ENCODE assay signal across 12 cellular contexts in the genomic region with DNA sequence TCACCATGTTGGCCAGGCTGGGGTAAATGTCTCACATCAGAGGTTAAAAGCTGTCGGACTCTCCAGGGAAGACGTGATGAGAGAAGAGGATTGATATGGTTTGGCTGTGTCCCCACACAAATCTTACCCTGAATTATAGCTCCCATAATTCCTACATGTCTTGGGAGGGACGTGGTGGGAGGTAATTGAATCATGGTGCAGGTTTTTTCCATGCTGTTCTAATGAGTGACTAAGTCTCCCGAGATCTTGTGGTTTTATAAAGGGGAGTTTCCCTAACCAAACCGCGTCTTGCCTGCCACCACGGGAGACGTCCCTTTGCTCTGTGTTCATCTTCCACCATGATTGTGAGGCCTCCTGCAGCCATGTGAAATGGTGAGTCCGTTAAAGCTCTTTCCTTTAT.
DNase-seq lines count a peak whose midpoint lies in the region; ATAC-seq and TF ChIP-seq lines count a peak whose summit lies in the region.
"Had no signal": no experiment of that assay in that cellular context is flagged by ENCODE, and none has a peak within 500 bp of the region (broad histone marks: within the 10 kb centered on the region; RNA-seq: fewer than 3 reads in every experiment).

No MANE protein-coding gene starts in this region.

- no peak overlapping the region for H3K9ac ChIP-seq in Karpas-422 (ENCODE audit: low read length)

- H3K4me3 Mint-ChIP-seq in activated CD8-positive, alpha-beta memory T cell treated with anti-CD3 and anti-CD28 coated beads, Interleukin-2, amount 10 ng/mL, durations not matched to agents 7 days and 5 days = no peak overlapping the region

- no peak overlapping the region for H2AFZ ChIP-seq in Karpas-422 (ENCODE audit: low read length)

- CTCF ChIA-PET in activated CD8-positive, alpha-beta memory T cell treated with anti-CD3 and anti-CD28 coated beads, Interleukin-2, amount 10 ng/mL, durations not matched to agents 7 days and 5 days (lab: Charles Lee) = no interaction called here

- H3K4me1 ChIP-seq in Karpas-422 (ENCODE audit: low read length) = peaks cover 5% of the 10 kb centered on the region; the same call in 1 of the 2 replicates
- H3K4me1 ChIP-seq: right lobe of liver, stomach had no signal

- H3K36me3 ChIP-seq in Karpas-422 (ENCODE audit: insufficient read depth, low read length) = no peaks in the 10 kb centered on the region
- H3K36me3 ChIP-seq: right lobe of liver, stomach had no signal

- H3K9me3 Mint-ChIP-seq in activated CD8-positive, alpha-beta memory T cell treated with anti-CD3 and anti-CD28 coated beads, Interleukin-2, amount 10 ng/mL, durations not matched to agents 7 days and 5 days (ENCODE audit: low read depth) = peaks cover 3% of the 10 kb centered on the region

- no peaks in the 10 kb centered on the region for H3K27me3 Mint-ChIP-seq in activated CD8-positive, alpha-beta memory T cell treated with anti-CD3 and anti-CD28 coated beads, Interleukin-2, amount 10 ng/mL, durations not matched to agents 7 days and 5 days

- TF ChIP-seq CTCF in GM13976 (IDR thresholded peaks at IDR 0.05; ENCODE audit: borderline replicate concordance, control extremely low read depth, extremely low read depth, insufficient read depth, missing control alignments) = no peak

- no peaks in the 10 kb centered on the region for H3K27me3 ChIP-seq in Karpas-422 (ENCODE audit: low read length)
- H3K27me3 ChIP-seq: right lobe of liver, stomach had no signal

- DNase-seq in Daoy (ENCODE audit: low read depth) (peak; percentile 61), H4 (ENCODE audit: low spot score) (peak; percentile 65), iris pigment epithelial cell (ENCODE audit: low read depth) (peak; percentile 10), GM13976 (ENCODE audit: low spot score) (no peak), Karpas-422 (no peak)
- DNase-seq in activated CD8-positive, alpha-beta memory T cell treated with anti-CD3 and anti-CD28 coated beads, Interleukin-2, amount 10 ng/mL, durations not matched to agents 7 days and 5 days = peak; percentile 47
- no peak for DNase-seq in effector CD8-positive, alpha-beta T cell (lab: John Stamatoyannopoulos, UW)
- DNase-seq: DND-41, NCI-H774, right lobe of liver, stomach had no signal

- peaks cover 29% of the 10 kb centered on the region for H3K4me1 Mint-ChIP-seq in activated CD8-positive, alpha-beta memory T cell treated with anti-CD3 and anti-CD28 coated beads, Interleukin-2, amount 10 ng/mL, durations not matched to agents 7 days and 5 days

- H3K9me2 ChIP-seq in Karpas-422 (replicated peaks; ENCODE audit: insufficient read depth, low read length) = no peaks in the 10 kb centered on the region

- H4K20me1 ChIP-seq in Karpas-422 (ENCODE audit: insufficient read depth, low read depth, low read length) = no peaks in the 10 kb centered on the region

- H3K9me3 ChIP-seq in Karpas-422 (ENCODE audit: low read length) = no peaks in the 10 kb centered on the region
- H3K9me3 ChIP-seq: right lobe of liver had no signal

- H3K27ac ChIP-seq in Karpas-422 (ENCODE audit: low read length) = no peak overlapping the region
- H3K27ac ChIP-seq: right lobe of liver, stomach had no signal

- H3K36me3 Mint-ChIP-seq in activated CD8-positive, alpha-beta memory T cell treated with anti-CD3 and anti-CD28 coated beads, Interleukin-2, amount 10 ng/mL, durations not matched to agents 7 days and 5 days = peaks cover 47% of the 10 kb centered on the region

- no peak overlapping the region for H3K4me2 ChIP-seq in Karpas-422 (ENCODE audit: low read depth, low read length, poor library complexity, severe bottlenecking)

- H3K79me2 ChIP-seq in Karpas-422 (ENCODE audit: low read length) = peaks cover 9% of the 10 kb centered on the region

- in situ Hi-C loops in GM13976 (cut with MboI; ENCODE audit: low sequenced_read_pairs, unreplicated experiment) = no loop called here

- no peak overlapping the region for H3K4me3 ChIP-seq in Karpas-422 (ENCODE audit: low read length)
- H3K4me3 ChIP-seq: right lobe of liver, stomach had no signal

- H3K27ac Mint-ChIP-seq in activated CD8-positive, alpha-beta memory T cell treated with anti-CD3 and anti-CD28 coated beads, Interleukin-2, amount 10 ng/mL, durations not matched to agents 7 days and 5 days = peak overlapping the region; percentile 33

- peak; percentile 58 for ATAC-seq in activated CD8-positive, alpha-beta memory T cell treated with anti-CD3 and anti-CD28 coated beads, Interleukin-2, amount 10 ng/mL, durations not matched to agents 7 days and 5 days
- no peak for ATAC-seq in esophagus mucosa
- ATAC-seq: right lobe of liver had no signal

Comparison
In these comparisons a context has a peak if more than half of its experiments do, and no peak if none do; other contexts are left out.
1. DNase-seq: peak in Daoy (single experiment), H4 (single experiment), activated CD8-positive, alpha-beta memory T cell treated with anti-CD3 and anti-CD28 coated beads, Interleukin-2, amount 10 ng/mL, durations not matched to agents 7 days and 5 days (single experiment) and iris pigment epithelial cell (single experiment); none in effector CD8-positive, alpha-beta T cell (single experiment), GM13976 (single experiment) and Karpas-422 (single experiment).